1 cellular context compared by ENCODE assay signal in genomic region chr2:85794038-85794441, GRCh38.
TF ChIP-seq lines count a peak whose summit lies in the region.

No MANE protein-coding gene starts in this region.

TF ChIP-seq in HepG2, 621 proteins besides CTCF, POLR2A, EP300 and RAD21 (continues in another document):
- TF ChIP-seq RBM22 (optimal IDR thresholded peaks at IDR 0.05; ENCODE audit: low read length), result no peak
- TF ChIP-seq ELF3 (CRISPR knock-in tag; IDR thresholded peaks at IDR 0.05), result peak; percentile 42; the same call in 1 of the 2 replicates
- peak; percentile 80; the same call in 1 of the 2 replicates for TF ChIP-seq ARID3A (IDR thresholded peaks at IDR 0.05; ENCODE audit: low read depth, low read length)
- no peak for TF ChIP-seq NFYC (CRISPR knock-in tag; IDR thresholded peaks at IDR 0.05)
- no peak for TF ChIP-seq THRA (CRISPR knock-in tag; IDR thresholded peaks at IDR 0.05; ENCODE audit: borderline replicate concordance)
- no peak for TF ChIP-seq ARID2 (CRISPR knock-in tag; IDR thresholded peaks at IDR 0.05; ENCODE audit: borderline replicate concordance)
- no peak for TF ChIP-seq CENPX (CRISPR knock-in tag; IDR thresholded peaks at IDR 0.05)
- peak; percentile 44; the same call in 1 of the 2 replicates for TF ChIP-seq SAP130 (CRISPR knock-in tag; IDR thresholded peaks at IDR 0.05; ENCODE audit: low read depth)
- TF ChIP-seq GMEB1 (CRISPR knock-in tag; IDR thresholded peaks at IDR 0.05; ENCODE audit: borderline replicate concordance), result no peak
- no peak for TF ChIP-seq ZBTB1 (CRISPR knock-in tag; IDR thresholded peaks at IDR 0.05; ENCODE audit: borderline replicate concordance)
- no peak for TF ChIP-seq ZNF547 (CRISPR knock-in tag; IDR thresholded peaks at IDR 0.05)
- TF ChIP-seq RXRB (CRISPR knock-in tag; IDR thresholded peaks at IDR 0.05; ENCODE audit: borderline replicate concordance), result peak; percentile 91
- TF ChIP-seq ZNF709 (CRISPR knock-in tag; IDR thresholded peaks at IDR 0.05), result no peak
- 0 out of 2 replicates have a peak, but pooled peaks have one; percentile 21 for TF ChIP-seq CEBPG (CRISPR knock-in tag; IDR thresholded peaks at IDR 0.05)
- no peak for TF ChIP-seq SALL1 (CRISPR knock-in tag; IDR thresholded peaks at IDR 0.05)
- no peak for TF ChIP-seq ZNF572 (CRISPR knock-in tag; IDR thresholded peaks at IDR 0.05)
- no peak for TF ChIP-seq ATM (IDR thresholded peaks at IDR 0.05; ENCODE audit: borderline replicate concordance)
- no peak for TF ChIP-seq CBFB (CRISPR knock-in tag; IDR thresholded peaks at IDR 0.05)
- TF ChIP-seq TEAD3 (CRISPR knock-in tag; optimal IDR thresholded peaks at IDR 0.05; ENCODE audit: borderline replicate concordance), result peak; percentile 33
- peak; percentile 41; the same call in 1 of the 2 replicates for TF ChIP-seq FOXA3 (CRISPR knock-in tag; IDR thresholded peaks at IDR 0.05)
- TF ChIP-seq SOX5 (CRISPR knock-in tag; IDR thresholded peaks at IDR 0.05; ENCODE audit: borderline replicate concordance), result peak; percentile 41; the same call in 1 of the 2 replicates
- no peak for TF ChIP-seq ZNF331 (CRISPR knock-in tag; IDR thresholded peaks at IDR 0.05)
- TF ChIP-seq CEBPB (IDR thresholded peaks at IDR 0.05; ENCODE audit: borderline replicate concordance, low read depth, low read length), result peak; percentile 10; the same call in 1 of the 2 replicates
- no peak for TF ChIP-seq NR3C1 (CRISPR knock-in tag; IDR thresholded peaks at IDR 0.05)
- TF ChIP-seq ZNF687 (CRISPR knock-in tag; IDR thresholded peaks at IDR 0.05), result no peak
- peak; percentile 36; the same call in 1 of the 2 replicates for TF ChIP-seq NCOA2 (CRISPR knock-in tag; IDR thresholded peaks at IDR 0.05)
- no peak for TF ChIP-seq HMGXB3 (CRISPR knock-in tag; IDR thresholded peaks at IDR 0.05; ENCODE audit: borderline replicate concordance)
- peak; percentile 65 for TF ChIP-seq PATZ1 (CRISPR knock-in tag; IDR thresholded peaks at IDR 0.05)
- no peak for TF ChIP-seq YEATS2 (CRISPR knock-in tag; IDR thresholded peaks at IDR 0.05; ENCODE audit: borderline replicate concordance)
- peak; percentile 53; the same call in 1 of the 2 replicates for TF ChIP-seq ETV5 (CRISPR knock-in tag; IDR thresholded peaks at IDR 0.05; ENCODE audit: borderline replicate concordance)
- TF ChIP-seq ZNF879 (CRISPR knock-in tag; IDR thresholded peaks at IDR 0.05), result no peak
- TF ChIP-seq SOX13 (IDR thresholded peaks at IDR 0.05), result no peak
- TF ChIP-seq SOX13 (CRISPR knock-in tag; conservative IDR thresholded peaks at IDR 0.05 in 1 of 2, IDR thresholded peaks at IDR 0.05 in 1 of 2), result peak in 1 of 2 experiments; percentile 75; a peak in 2 of 4 replicates
- TF ChIP-seq ARID5B (CRISPR knock-in tag; IDR thresholded peaks at IDR 0.05), result peak; percentile 75
- no peak for TF ChIP-seq PRPF4 (IDR thresholded peaks at IDR 0.05; ENCODE audit: low read depth, low read length, poor library complexity, severe bottlenecking)
- peak; percentile 96 for TF ChIP-seq PPARG (CRISPR knock-in tag; conservative IDR thresholded peaks at IDR 0.05)
- TF ChIP-seq FOXA1 (IDR thresholded peaks at IDR 0.05), result no peak
- TF ChIP-seq FOXA1 (CRISPR knock-in tag; IDR thresholded peaks at IDR 0.05), result 0 out of 2 replicates have a peak, but pooled peaks have one; percentile 40
- no peak for TF ChIP-seq ZNF256 (CRISPR knock-in tag; conservative IDR thresholded peaks at IDR 0.05)
